ENCODE assay signal across 21 cellular contexts in the genomic region with DNA sequence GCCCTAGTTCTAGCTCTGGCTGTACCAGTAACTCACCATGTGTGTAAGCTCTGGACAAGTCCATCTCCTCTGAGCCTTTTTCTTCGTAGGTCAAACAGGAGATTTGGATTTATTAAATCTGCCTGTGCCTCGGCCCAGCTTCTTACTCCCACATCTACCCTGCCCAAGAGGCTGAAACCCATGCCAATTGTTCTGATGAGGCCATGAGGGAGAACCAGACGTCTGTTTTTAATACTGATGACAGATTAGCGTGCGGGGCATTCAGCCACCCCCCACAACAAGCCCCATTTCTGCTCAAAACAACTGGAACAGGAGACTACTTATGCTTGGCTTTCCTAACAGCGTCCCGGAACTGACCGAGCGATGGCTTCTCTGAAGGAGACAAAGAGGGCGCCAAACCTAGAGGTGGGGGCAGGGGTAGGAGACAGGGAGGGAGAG.
DNase-seq lines count a peak whose midpoint lies in the region; ATAC-seq, FAIRE-seq and TF ChIP-seq lines count a peak whose summit lies in the region.
"Had no signal": no experiment of that assay in that cellular context is flagged by ENCODE, and none has a peak within 500 bp of the region (broad histone marks: within the 10 kb centered on the region; RNA-seq: fewer than 3 reads in every experiment).

No MANE protein-coding gene starts in this region.

- DNase-seq in AG10803 (ENCODE audit: low read depth) (peak; percentile 78), K562 (ENCODE audit: extremely low read depth in 1 of 4, low spot score in 3 of 4) (no peak), heart right ventricle (peak; percentile 30 to 34), AG08396 (ENCODE audit: low spot score) (no peak), NCI-H1048 (lab: John Stamatoyannopoulos, UW) (no peak)
- DNase-seq in activated naive CD8-positive, alpha-beta T cell treated with anti-CD3 and anti-CD28 coated beads for 36 hours: no peak
- DNase-seq: activated CD4-positive, alpha-beta T cell treated with anti-CD3 and anti-CD28 coated beads for 4 hours; activated naive CD4-positive, alpha-beta T cell treated with anti-CD3 and anti-CD28 coated beads, Interleukin-2, amount 50 U/mL, for 16 hours; H7; MG63; NCI-H1436 treated with DMSO at 0.1 percent for 48 hours; NCI-H2171 treated with DMSO at 0.1 percent for 48 hours; NCI-H526; stimulated activated CD4-positive, alpha-beta T cell treated with anti-CD3 and anti-CD28 coated beads, Interleukin-12 subunit alpha, Interleukin-12 subunit beta, amount 100 ng/mL, for 4 hours had no signal

- no peaks in the 10 kb centered on the region for H3K27me3 Mint-ChIP-seq in activated naive CD8-positive, alpha-beta T cell treated with anti-CD3 and anti-CD28 coated beads for 36 hours
- H3K27me3 Mint-ChIP-seq: IgD-negative memory B cell had no signal

- intact Hi-C loops in K562 (cut with micrococcal nuclease): no loop called here
- intact Hi-C loops in heart right ventricle (cut with DNase I): loop anchor here in 1 of 10 donors (10.0 kb wide), 1 partner anchor 61 kb away; no protein-coding TSS in a partner anchor

- TF ChIP-seq EP300 in K562 (IDR thresholded peaks at IDR 0.05; ENCODE audit: low read length): no peak

- no peaks in the 10 kb centered on the region for H3K36me3 ChIP-seq in K562 (ENCODE audit: control insufficient read depth, insufficient read depth, low read length)
- H3K36me3 ChIP-seq in heart right ventricle: no peaks in the 10 kb centered on the region
- no peaks in the 10 kb centered on the region for H3K36me3 ChIP-seq in parathyroid adenoma (ENCODE audit: control insufficient read depth, insufficient read depth, low read length)
- H3K36me3 ChIP-seq: MG63 had no signal

- H3K4me3 Mint-ChIP-seq in activated naive CD8-positive, alpha-beta T cell treated with anti-CD3 and anti-CD28 coated beads for 36 hours: no peak overlapping the region
- H3K4me3 Mint-ChIP-seq: CD14-positive monocyte, IgD-negative memory B cell had no signal

- H3K4me1 ChIP-seq in K562 (replicated peaks in 1 of 2; ENCODE audit: control insufficient read depth in 2 of 2, insufficient read depth in 2 of 2, low read length in 2 of 2): no peaks in the 10 kb centered on the region
- H3K4me1 ChIP-seq in heart right ventricle: peaks cover 0 to 7% (median 0%) of the 10 kb centered on the region in 9 donors
- no peaks in the 10 kb centered on the region for H3K4me1 ChIP-seq in parathyroid adenoma
- H3K4me1 ChIP-seq: A549 had no signal

- H3K27ac ChIP-seq in K562 (ENCODE audit: extremely low read depth, low read depth, low read length) (no peak overlapping the region), heart right ventricle (peak overlapping the region in 8 of 10 donors; percentile 10 to 72 (median 54)), parathyroid adenoma (peak overlapping the region; percentile 59)
- H3K27ac ChIP-seq: A549 had no signal

- H3K4me2 ChIP-seq in K562 (ENCODE audit: insufficient read depth, low read length): no peak overlapping the region
- no peak overlapping the region for H3K4me2 ChIP-seq in parathyroid adenoma (ENCODE audit: low read length)
- H3K4me2 ChIP-seq: A549 had no signal

- H2AFZ ChIP-seq in K562 (ENCODE audit: low read depth, low read length) (no peak overlapping the region), parathyroid adenoma (peak overlapping the region; percentile 50)

- no peaks in the 10 kb centered on the region for H3K4me1 Mint-ChIP-seq in activated naive CD8-positive, alpha-beta T cell treated with anti-CD3 and anti-CD28 coated beads for 36 hours
- H3K4me1 Mint-ChIP-seq: CD14-positive monocyte, IgD-negative memory B cell had no signal

- in situ Hi-C loops in K562 (cut with MboI): no loop called here

- CTCF ChIA-PET in K562 (lab: Yijun Ruan, JAX; ENCODE audit: low intra/inter-chr PET ratio): no interaction called here

- H4K20me1 ChIP-seq in K562 (replicated peaks; ENCODE audit: control insufficient read depth, insufficient read depth, low read length): no peaks in the 10 kb centered on the region

- H3K4me3 ChIP-seq in AG10803 (ENCODE audit: low read length) (no peak overlapping the region), K562 (no peak overlapping the region), heart right ventricle (no peak overlapping the region), parathyroid adenoma (ENCODE audit: low read depth, low read length) (no peak overlapping the region)
- H3K4me3 ChIP-seq: A549, MG63 had no signal

- H3K27me3 ChIP-seq in K562 (ENCODE audit: control insufficient read depth in 2 of 2, insufficient read depth in 2 of 2, low read length in 2 of 2) (no peaks in the 10 kb centered on the region), heart right ventricle (no peaks in the 10 kb centered on the region), parathyroid adenoma (ENCODE audit: control insufficient read depth, insufficient read depth, low read length) (no peaks in the 10 kb centered on the region)
- H3K27me3 ChIP-seq: MG63 had no signal

- no peak for TF ChIP-seq POLR2A in K562 (conservative IDR thresholded peaks at IDR 0.05)

- no peaks in the 10 kb centered on the region for H3K9me3 ChIP-seq in K562 (replicated peaks; ENCODE audit: control insufficient read depth, insufficient read depth, low read depth, low read length)
- peaks cover 0 to 7% (median 0%) of the 10 kb centered on the region in 11 donors for H3K9me3 ChIP-seq in heart right ventricle
- no peaks in the 10 kb centered on the region for H3K9me3 ChIP-seq in parathyroid adenoma (ENCODE audit: control insufficient read depth, low read length)
- H3K9me3 ChIP-seq: MG63 had no signal

- H3K27ac Mint-ChIP-seq in activated naive CD8-positive, alpha-beta T cell treated with anti-CD3 and anti-CD28 coated beads for 36 hours: no peak overlapping the region
- H3K27ac Mint-ChIP-seq: CD14-positive monocyte had no signal

- ATAC-seq in K562 (peak; percentile 63; the same call in 2 of the 3 replicates), heart right ventricle (peak; percentile 70 to 93 (median 86)), GM19035 (IDR thresholded peaks at IDR 0.05; ENCODE audit: unreplicated experiment) (no peak)
- ATAC-seq: A549 had no signal

- H3K9me1 ChIP-seq in K562 (ENCODE audit: control insufficient read depth, insufficient read depth, low read length): no peaks in the 10 kb centered on the region

- TF ChIP-seq RAD21 in K562 (CRISPR knock-in tag; conservative IDR thresholded peaks at IDR 0.05 in 1 of 2, IDR thresholded peaks at IDR 0.05 in 1 of 2): no peak

- BruUV-seq in K562 (replicated peaks; lab: Mats Ljungman, UMichigan): no TSS peak

- no peak for FAIRE-seq in K562 (lab: Jason Lieb, UNC)
- FAIRE-seq: A549, colon, TTC549 had no signal

- TF ChIP-seq CTCF in AG10803 (conservative IDR thresholded peaks at IDR 0.05; ENCODE audit: low read length) (peak; percentile 20; the same call in 1 of the 2 replicates), K562 (IDR thresholded peaks at IDR 0.05 in 2 of 3, conservative IDR thresholded peaks at IDR 0.05 in 1 of 3; ENCODE audit: insufficient read depth in 2 of 3, low read depth in 1 of 3, low read length in 3 of 3) (no peak), heart right ventricle (IDR thresholded peaks at IDR 0.05) (no peak), parathyroid adenoma (IDR thresholded peaks at IDR 0.05) (no peak)

- whole genome bisulfite sequencing in K562 (ENCODE audit: insufficient coverage, low coverage, missing lambda C conversion rate): 2% methylated on average over 10 of the region's 10 CpGs
- WGBS in heart right ventricle, 2 donors: 67 to 78% methylated on average over 10 of the region's 10 CpGs

- no peaks in the 10 kb centered on the region for H3K9me3 Mint-ChIP-seq in activated naive CD8-positive, alpha-beta T cell treated with anti-CD3 and anti-CD28 coated beads for 36 hours
- H3K9me3 Mint-ChIP-seq: IgD-negative memory B cell had no signal

- peaks cover 14% of the 10 kb centered on the region for H3K36me3 Mint-ChIP-seq in activated naive CD8-positive, alpha-beta T cell treated with anti-CD3 and anti-CD28 coated beads for 36 hours
- H3K36me3 Mint-ChIP-seq: CD14-positive monocyte had no signal

- H3K79me2 ChIP-seq in K562 (ENCODE audit: control insufficient read depth, insufficient read depth, low read length) (no peaks in the 10 kb centered on the region), parathyroid adenoma (no peaks in the 10 kb centered on the region)

- H3K9ac ChIP-seq in K562 (ENCODE audit: insufficient read depth in 1 of 2, low read depth in 2 of 2, low read length in 2 of 2): no peak overlapping the region; a peak in 1 of 4 replicates
- H3K9ac ChIP-seq in parathyroid adenoma: no peak overlapping the region

- POLR2A ChIA-PET in K562 (lab: Yijun Ruan, JAX): interaction anchor here (0.7 kb wide), 1 partner anchor 8 kb away, joined by 3 read pairs; no protein-coding TSS in a partner anchor

TF ChIP-seq in K562, 482 proteins besides CTCF, POLR2A, EP300 and RAD21 (continues in another document):
- TF ChIP-seq, protein P1, sequence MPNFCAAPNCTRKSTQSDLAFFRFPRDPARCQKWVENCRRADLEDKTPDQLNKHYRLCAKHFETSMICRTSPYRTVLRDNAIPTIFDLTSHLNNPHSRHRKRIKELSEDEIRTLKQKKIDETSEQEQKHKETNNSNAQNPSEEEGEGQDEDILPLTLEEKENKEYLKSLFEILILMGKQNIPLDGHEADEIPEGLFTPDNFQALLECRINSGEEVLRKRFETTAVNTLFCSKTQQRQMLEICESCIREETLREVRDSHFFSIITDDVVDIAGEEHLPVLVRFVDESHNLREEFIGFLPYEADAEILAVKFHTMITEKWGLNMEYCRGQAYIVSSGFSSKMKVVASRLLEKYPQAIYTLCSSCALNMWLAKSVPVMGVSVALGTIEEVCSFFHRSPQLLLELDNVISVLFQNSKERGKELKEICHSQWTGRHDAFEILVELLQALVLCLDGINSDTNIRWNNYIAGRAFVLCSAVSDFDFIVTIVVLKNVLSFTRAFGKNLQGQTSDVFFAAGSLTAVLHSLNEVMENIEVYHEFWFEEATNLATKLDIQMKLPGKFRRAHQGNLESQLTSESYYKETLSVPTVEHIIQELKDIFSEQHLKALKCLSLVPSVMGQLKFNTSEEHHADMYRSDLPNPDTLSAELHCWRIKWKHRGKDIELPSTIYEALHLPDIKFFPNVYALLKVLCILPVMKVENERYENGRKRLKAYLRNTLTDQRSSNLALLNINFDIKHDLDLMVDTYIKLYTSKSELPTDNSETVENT (CRISPR knock-in tag; IDR thresholded peaks at IDR 0.05): no peak
- TF ChIP-seq, protein P2, sequence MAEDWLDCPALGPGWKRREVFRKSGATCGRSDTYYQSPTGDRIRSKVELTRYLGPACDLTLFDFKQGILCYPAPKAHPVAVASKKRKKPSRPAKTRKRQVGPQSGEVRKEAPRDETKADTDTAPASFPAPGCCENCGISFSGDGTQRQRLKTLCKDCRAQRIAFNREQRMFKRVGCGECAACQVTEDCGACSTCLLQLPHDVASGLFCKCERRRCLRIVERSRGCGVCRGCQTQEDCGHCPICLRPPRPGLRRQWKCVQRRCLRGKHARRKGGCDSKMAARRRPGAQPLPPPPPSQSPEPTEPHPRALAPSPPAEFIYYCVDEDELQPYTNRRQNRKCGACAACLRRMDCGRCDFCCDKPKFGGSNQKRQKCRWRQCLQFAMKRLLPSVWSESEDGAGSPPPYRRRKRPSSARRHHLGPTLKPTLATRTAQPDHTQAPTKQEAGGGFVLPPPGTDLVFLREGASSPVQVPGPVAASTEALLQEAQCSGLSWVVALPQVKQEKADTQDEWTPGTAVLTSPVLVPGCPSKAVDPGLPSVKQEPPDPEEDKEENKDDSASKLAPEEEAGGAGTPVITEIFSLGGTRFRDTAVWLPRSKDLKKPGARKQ (CRISPR knock-in tag; IDR thresholded peaks at IDR 0.05): no peak
- TF ChIP-seq ETV5 (CRISPR knock-in tag; IDR thresholded peaks at IDR 0.05; ENCODE audit: low read depth): no peak

Comparison
In these comparisons a context has a peak if more than half of its experiments do, and no peak if none do; other contexts are left out.
1. DNase-seq: peak in AG10803 (single experiment) and heart right ventricle (2 of 2); none in K562 (0 of 4), activated naive CD8-positive, alpha-beta T cell treated with anti-CD3 and anti-CD28 coated beads for 36 hours (single experiment), AG08396 (single experiment) and NCI-H1048 (single experiment).